2 cellular contexts compared by ENCODE assay signal in the genomic region with DNA sequence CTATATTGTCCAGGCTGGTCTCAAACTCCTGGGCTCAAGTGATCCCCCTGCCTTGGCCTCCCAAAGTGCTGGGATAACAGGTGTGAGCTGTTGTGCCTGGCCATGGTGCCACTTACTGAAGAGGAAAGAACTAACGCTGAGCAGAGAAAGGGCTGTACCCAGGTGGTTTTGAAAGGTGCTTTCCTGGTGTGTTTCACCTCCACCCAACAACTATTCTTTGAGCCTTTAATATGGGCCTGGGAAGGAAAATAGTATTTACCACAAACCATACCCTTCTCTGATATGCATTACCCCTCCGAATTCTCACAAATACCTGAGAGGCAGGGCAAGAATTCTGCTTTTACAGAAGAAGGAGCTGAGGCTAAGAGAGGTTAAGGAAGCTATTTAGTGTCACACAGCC.
TF ChIP-seq lines count a peak whose summit lies in the region.

No MANE protein-coding gene starts in this region.

TF ChIP-seq in IMR-90, 13 proteins besides CTCF, POLR2A, EP300 and RAD21:
- TF ChIP-seq BHLHE40 (IDR thresholded peaks at IDR 0.05; ENCODE audit: low read depth, low read length) (no peak), RCOR1 (IDR thresholded peaks at IDR 0.05; ENCODE audit: insufficient replicate concordance, low read length) (no peak), NFE2L2 (IDR thresholded peaks at IDR 0.05; ENCODE audit: low read depth, low read length) (no peak), MXI1 (IDR thresholded peaks at IDR 0.05; ENCODE audit: borderline replicate concordance, low read depth, low read length) (no peak), SMC3 (IDR thresholded peaks at IDR 0.05; ENCODE audit: low read depth, low read length) (no peak), CHD1 (IDR thresholded peaks at IDR 0.05; ENCODE audit: low read depth, low read length) (no peak), MAFK (IDR thresholded peaks at IDR 0.05; ENCODE audit: low read depth, low read length) (no peak), FOS (IDR thresholded peaks at IDR 0.05; ENCODE audit: low read depth, low read length) (no peak), MAZ (IDR thresholded peaks at IDR 0.05; ENCODE audit: borderline replicate concordance, low read depth, low read length) (no peak), CEBPB (IDR thresholded peaks at IDR 0.05; ENCODE audit: low read depth, low read length) (no peak), RFX5 (IDR thresholded peaks at IDR 0.05; ENCODE audit: low read depth, low read length) (no peak)
- TF ChIP-seq, protein P1, sequence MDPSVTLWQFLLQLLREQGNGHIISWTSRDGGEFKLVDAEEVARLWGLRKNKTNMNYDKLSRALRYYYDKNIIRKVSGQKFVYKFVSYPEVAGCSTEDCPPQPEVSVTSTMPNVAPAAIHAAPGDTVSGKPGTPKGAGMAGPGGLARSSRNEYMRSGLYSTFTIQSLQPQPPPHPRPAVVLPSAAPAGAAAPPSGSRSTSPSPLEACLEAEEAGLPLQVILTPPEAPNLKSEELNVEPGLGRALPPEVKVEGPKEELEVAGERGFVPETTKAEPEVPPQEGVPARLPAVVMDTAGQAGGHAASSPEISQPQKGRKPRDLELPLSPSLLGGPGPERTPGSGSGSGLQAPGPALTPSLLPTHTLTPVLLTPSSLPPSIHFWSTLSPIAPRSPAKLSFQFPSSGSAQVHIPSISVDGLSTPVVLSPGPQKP (IDR thresholded peaks at IDR 0.05; ENCODE audit: borderline replicate concordance, low read depth, low read length): no peak
- TF ChIP-seq, protein P2, sequence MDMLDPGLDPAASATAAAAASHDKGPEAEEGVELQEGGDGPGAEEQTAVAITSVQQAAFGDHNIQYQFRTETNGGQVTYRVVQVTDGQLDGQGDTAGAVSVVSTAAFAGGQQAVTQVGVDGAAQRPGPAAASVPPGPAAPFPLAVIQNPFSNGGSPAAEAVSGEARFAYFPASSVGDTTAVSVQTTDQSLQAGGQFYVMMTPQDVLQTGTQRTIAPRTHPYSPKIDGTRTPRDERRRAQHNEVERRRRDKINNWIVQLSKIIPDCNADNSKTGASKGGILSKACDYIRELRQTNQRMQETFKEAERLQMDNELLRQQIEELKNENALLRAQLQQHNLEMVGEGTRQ (IDR thresholded peaks at IDR 0.05; ENCODE audit: low read depth, low read length): no peak

TF ChIP-seq in GM12878, 131 proteins besides CTCF, POLR2A, EP300 and RAD21:
- TF ChIP-seq EGR1 (IDR thresholded peaks at IDR 0.05; ENCODE audit: borderline replicate concordance in 1 of 2, low read depth in 2 of 2, low read length in 2 of 2) (no peak), ASH2L (IDR thresholded peaks at IDR 0.05; ENCODE audit: borderline replicate concordance, low read depth) (no peak), TAF1 (IDR thresholded peaks at IDR 0.05; ENCODE audit: borderline replicate concordance, low read depth, low read length) (no peak), NBN (IDR thresholded peaks at IDR 0.05) (no peak), ZNF24 (IDR thresholded peaks at IDR 0.05) (no peak), HDAC6 (IDR thresholded peaks at IDR 0.05; ENCODE audit: unreplicated experiment) (no peak), ESRRA (IDR thresholded peaks at IDR 0.05; ENCODE audit: low read length) (no peak)
- TF ChIP-seq, protein P2 (IDR thresholded peaks at IDR 0.05; ENCODE audit: borderline replicate concordance, low read depth, low read length): no peak
- TF ChIP-seq, protein P3, sequence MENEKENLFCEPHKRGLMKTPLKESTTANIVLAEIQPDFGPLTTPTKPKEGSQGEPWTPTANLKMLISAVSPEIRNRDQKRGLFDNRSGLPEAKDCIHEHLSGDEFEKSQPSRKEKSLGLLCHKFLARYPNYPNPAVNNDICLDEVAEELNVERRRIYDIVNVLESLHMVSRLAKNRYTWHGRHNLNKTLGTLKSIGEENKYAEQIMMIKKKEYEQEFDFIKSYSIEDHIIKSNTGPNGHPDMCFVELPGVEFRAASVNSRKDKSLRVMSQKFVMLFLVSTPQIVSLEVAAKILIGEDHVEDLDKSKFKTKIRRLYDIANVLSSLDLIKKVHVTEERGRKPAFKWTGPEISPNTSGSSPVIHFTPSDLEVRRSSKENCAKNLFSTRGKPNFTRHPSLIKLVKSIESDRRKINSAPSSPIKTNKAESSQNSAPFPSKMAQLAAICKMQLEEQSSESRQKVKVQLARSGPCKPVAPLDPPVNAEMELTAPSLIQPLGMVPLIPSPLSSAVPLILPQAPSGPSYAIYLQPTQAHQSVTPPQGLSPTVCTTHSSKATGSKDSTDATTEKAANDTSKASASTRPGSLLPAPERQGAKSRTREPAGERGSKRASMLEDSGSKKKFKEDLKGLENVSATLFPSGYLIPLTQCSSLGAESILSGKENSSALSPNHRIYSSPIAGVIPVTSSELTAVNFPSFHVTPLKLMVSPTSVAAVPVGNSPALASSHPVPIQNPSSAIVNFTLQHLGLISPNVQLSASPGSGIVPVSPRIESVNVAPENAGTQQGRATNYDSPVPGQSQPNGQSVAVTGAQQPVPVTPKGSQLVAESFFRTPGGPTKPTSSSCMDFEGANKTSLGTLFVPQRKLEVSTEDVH (IDR thresholded peaks at IDR 0.05; ENCODE audit: low read depth, partially characterized antibody): no peak
- TF ChIP-seq, protein P4, sequence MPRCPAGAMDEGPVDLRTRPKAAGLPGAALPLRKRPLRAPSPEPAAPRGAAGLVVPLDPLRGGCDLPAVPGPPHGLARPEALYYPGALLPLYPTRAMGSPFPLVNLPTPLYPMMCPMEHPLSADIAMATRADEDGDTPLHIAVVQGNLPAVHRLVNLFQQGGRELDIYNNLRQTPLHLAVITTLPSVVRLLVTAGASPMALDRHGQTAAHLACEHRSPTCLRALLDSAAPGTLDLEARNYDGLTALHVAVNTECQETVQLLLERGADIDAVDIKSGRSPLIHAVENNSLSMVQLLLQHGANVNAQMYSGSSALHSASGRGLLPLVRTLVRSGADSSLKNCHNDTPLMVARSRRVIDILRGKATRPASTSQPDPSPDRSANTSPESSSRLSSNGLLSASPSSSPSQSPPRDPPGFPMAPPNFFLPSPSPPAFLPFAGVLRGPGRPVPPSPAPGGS (IDR thresholded peaks at IDR 0.05; ENCODE audit: borderline replicate concordance, insufficient read depth, low read depth, low read length, poor library complexity, severe bottlenecking): no peak
- TF ChIP-seq, protein P5, sequence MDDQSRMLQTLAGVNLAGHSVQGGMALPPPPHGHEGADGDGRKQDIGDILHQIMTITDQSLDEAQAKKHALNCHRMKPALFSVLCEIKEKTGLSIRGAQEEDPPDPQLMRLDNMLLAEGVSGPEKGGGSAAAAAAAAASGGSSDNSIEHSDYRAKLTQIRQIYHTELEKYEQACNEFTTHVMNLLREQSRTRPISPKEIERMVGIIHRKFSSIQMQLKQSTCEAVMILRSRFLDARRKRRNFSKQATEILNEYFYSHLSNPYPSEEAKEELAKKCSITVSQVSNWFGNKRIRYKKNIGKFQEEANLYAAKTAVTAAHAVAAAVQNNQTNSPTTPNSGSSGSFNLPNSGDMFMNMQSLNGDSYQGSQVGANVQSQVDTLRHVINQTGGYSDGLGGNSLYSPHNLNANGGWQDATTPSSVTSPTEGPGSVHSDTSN (IDR thresholded peaks at IDR 0.05; ENCODE audit: insufficient replicate concordance, low read depth, low read length): no peak
